8 cellular contexts compared by ENCODE assay signal in the genomic region with DNA sequence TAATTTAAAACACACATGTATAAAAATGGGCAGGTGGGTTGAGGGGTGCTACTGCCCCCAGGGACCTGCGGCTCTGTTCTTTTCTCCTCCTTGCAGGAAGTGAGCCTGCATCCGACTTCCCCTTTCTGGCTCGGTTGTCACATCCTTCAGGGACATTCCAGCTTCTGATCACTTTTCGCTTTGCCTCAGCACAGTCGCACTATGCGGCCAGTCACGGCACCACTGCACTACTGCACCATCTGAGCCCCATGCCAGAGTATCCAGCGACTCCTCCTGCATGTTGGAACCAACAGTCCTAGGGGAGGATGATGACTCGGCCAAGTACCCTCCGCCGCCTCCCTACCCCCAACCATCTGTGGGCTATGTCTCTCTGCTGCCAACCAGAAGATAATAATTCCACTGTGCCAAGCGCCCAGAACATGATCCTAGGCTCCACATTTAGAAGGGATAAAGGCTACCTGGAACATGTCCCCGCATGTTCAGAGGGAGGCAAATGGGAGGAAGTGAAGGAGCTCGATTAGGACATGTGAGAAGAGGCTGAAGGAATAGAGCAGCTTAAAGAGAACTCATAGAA. TPM values are rescaled to one million over a fixed set of nuclear protein-coding genes. Genes with fewer than 3 reads are reported as not detected.
DNase-seq lines count a peak whose midpoint lies in the region; ATAC-seq and TF ChIP-seq lines count a peak whose summit lies in the region.

No MANE protein-coding gene starts in this region.

- no peaks in the 10 kb centered on the region for H4K20me1 ChIP-seq in KMS-11 (ENCODE audit: insufficient read depth)

- H3K9me3 Mint-ChIP-seq in activated naive CD8-positive, alpha-beta T cell treated with anti-CD3 and anti-CD28 coated beads, Interleukin-2, amount 10 ng/mL, durations not matched to agents 7 days and 5 days, result no peaks in the 10 kb centered on the region

- H3K79me2 ChIP-seq in KMS-11 (ENCODE audit: insufficient read depth, low read depth), result peaks cover 5% of the 10 kb centered on the region; the same call in 1 of the 2 replicates

- H3K27me3 ChIP-seq in KMS-11 (ENCODE audit: insufficient read depth, low read depth) (no peaks in the 10 kb centered on the region), lower lobe of right lung (ENCODE audit: low read depth) (no peaks in the 10 kb centered on the region)

- H3K4me3 Mint-ChIP-seq in activated naive CD8-positive, alpha-beta T cell treated with anti-CD3 and anti-CD28 coated beads, Interleukin-2, amount 10 ng/mL, durations not matched to agents 7 days and 5 days, result peak overlapping the region; percentile 55

- H3K27me3 Mint-ChIP-seq in activated naive CD8-positive, alpha-beta T cell treated with anti-CD3 and anti-CD28 coated beads, Interleukin-2, amount 10 ng/mL, durations not matched to agents 7 days and 5 days, result no peaks in the 10 kb centered on the region

- no peak for DNase-seq in activated naive CD8-positive, alpha-beta T cell treated with anti-CD3 and anti-CD28 coated beads, Interleukin-2, amount 10 ng/mL, durations not matched to agents 7 days and 5 days
- peak; percentile 69 for DNase-seq in lower lobe of right lung
- DNase-seq in T-helper 9 cell, result no peak
- no peak for DNase-seq in activated CD8-positive, alpha-beta memory T cell treated with anti-CD3 and anti-CD28 coated beads for 24 hours
- DNase-seq in GF-D8 (lab: John Stamatoyannopoulos, UW), result no peak

- no peaks in the 10 kb centered on the region for H3K9me3 ChIP-seq in lower lobe of right lung

- TF ChIP-seq CTCF in GM12875 (IDR thresholded peaks at IDR 0.05; ENCODE audit: borderline replicate concordance, insufficient read depth, low read depth, low read length) (no peak), KMS-11 (conservative IDR thresholded peaks at IDR 0.05; ENCODE audit: low read depth, low read length) (no peak), lower lobe of right lung (IDR thresholded peaks at IDR 0.05) (no peak)

- peak overlapping the region; percentile 95 for H3K4me2 ChIP-seq in KMS-11

- H3K4me3 ChIP-seq in GM12875 (ENCODE audit: low read depth, low read length), result peak overlapping the region; percentile 17
- H3K4me3 ChIP-seq in KMS-11 (IDR thresholded peaks at IDR 0.05; ENCODE audit: insufficient read depth, low read depth, low read length), result peak overlapping the region; percentile 70
- H3K4me3 ChIP-seq in lower lobe of right lung, result no peak overlapping the region

- H3K36me3 ChIP-seq in KMS-11 (ENCODE audit: insufficient read depth) (no peaks in the 10 kb centered on the region), lower lobe of right lung (no peaks in the 10 kb centered on the region)

- peaks cover 53% of the 10 kb centered on the region for H3K4me1 Mint-ChIP-seq in activated naive CD8-positive, alpha-beta T cell treated with anti-CD3 and anti-CD28 coated beads, Interleukin-2, amount 10 ng/mL, durations not matched to agents 7 days and 5 days

- peak; percentile 52 for ATAC-seq in GM21528 (IDR thresholded peaks at IDR 0.05; ENCODE audit: low FRiP score, unreplicated experiment)
- no peak for ATAC-seq in activated naive CD8-positive, alpha-beta T cell treated with anti-CD3 and anti-CD28 coated beads, Interleukin-2, amount 10 ng/mL, durations not matched to agents 7 days and 5 days (ENCODE audit: low read depth)
- peak; percentile 62 to 71 for ATAC-seq in lower lobe of right lung

- peak overlapping the region; percentile 74 for H3K27ac Mint-ChIP-seq in activated naive CD8-positive, alpha-beta T cell treated with anti-CD3 and anti-CD28 coated beads, Interleukin-2, amount 10 ng/mL, durations not matched to agents 7 days and 5 days

- peak overlapping the region; percentile 34 for H2AFZ ChIP-seq in KMS-11 (ENCODE audit: low read depth)

- H3K4me1 ChIP-seq in KMS-11 (ENCODE audit: low read depth, poor library complexity, severe bottlenecking) (peaks cover 55% of the 10 kb centered on the region), lower lobe of right lung (peaks cover 99% of the 10 kb centered on the region)

- H3K27ac ChIP-seq in KMS-11 (peak overlapping the region; percentile 61), lower lobe of right lung (peak overlapping the region; percentile 61)

- POLR2A ChIA-PET in activated naive CD8-positive, alpha-beta T cell treated with anti-CD3 and anti-CD28 coated beads, Interleukin-2, amount 10 ng/mL, durations not matched to agents 7 days and 5 days (lab: Charles Lee), result interaction anchor here (1.1 to 1.6 kb wide), 3 partner anchors 8 to 19 kb away, joined by 4 to 5 read pairs (median 4); no protein-coding TSS in a partner anchor

- intact Hi-C loops in lower lobe of right lung (cut with DNase I), result no loop called here

- H3K9ac ChIP-seq in KMS-11, result peak overlapping the region; percentile 31; the same call in 1 of the 2 replicates

- peaks cover 22% of the 10 kb centered on the region for H3K36me3 Mint-ChIP-seq in activated naive CD8-positive, alpha-beta T cell treated with anti-CD3 and anti-CD28 coated beads, Interleukin-2, amount 10 ng/mL, durations not matched to agents 7 days and 5 days

RNA-seq across cellular contexts. Expression of a gene that starts 17.6 kb away (rescaled TPM):
- 10 to 100 TPM; 39.5 to 40.1 TPM for total RNA-seq in activated naive CD8-positive, alpha-beta T cell treated with anti-CD3 and anti-CD28 coated beads, Interleukin-2, amount 10 ng/mL, durations not matched to agents 7 days and 5 days
- total RNA-seq in lower lobe of right lung, result 73.1 TPM
